8 cellular contexts compared by ENCODE assay signal in the genomic region with DNA sequence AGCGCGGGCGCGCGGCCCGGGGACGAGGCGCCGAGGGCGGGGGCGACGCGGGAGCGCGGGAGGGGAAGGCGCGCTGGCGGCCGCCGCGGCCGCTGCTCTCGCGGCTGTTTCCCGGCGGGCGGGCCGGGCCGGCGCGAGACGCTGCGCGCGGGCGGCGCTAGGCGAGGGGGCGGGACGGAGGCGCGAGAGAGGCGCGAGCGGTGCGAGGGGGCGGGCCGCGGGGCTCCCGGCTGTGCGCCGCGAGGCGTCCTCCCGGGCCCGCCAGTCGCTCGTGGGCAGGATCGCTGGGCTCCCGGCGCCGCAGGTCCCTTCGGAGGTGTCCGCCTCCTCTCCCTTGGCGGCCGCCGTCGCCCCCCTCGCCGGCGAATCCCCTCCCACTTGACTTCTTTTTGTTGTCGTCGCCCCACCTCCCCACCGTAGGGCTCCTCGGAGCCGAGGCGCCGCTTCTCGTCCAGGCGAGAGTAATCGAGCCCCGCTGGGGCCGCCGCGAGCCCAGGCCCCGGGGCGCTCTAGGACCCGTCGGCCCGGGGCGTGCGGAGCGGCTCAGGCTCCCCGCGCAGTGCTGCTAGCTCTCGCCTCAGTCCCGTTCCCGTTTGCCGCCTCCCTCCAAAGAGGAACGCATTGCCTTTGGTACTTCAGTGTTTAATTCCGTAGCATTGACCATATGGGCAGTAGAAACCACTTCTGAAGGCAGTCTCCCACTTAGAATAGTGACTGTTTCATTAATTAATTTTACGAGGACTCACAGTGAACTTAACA. TPM values are rescaled to one million over a fixed set of nuclear protein-coding genes. Genes with fewer than 3 reads are reported as not detected.
DNase-seq lines count a peak whose midpoint lies in the region; ATAC-seq and TF ChIP-seq lines count a peak whose summit lies in the region.

A gene (minus strand): TSS at position 110 of the 759 bp plus-strand sequence. CDS start 330 bp downstream, outside the sequence.

- H3K4me1 Mint-ChIP-seq in activated CD4-positive, alpha-beta T cell treated with anti-CD3 and anti-CD28 coated beads for 36 hours, result peaks cover 49% of the 10 kb centered on the region

- intact Hi-C loops in activated CD4-positive, alpha-beta T cell treated with anti-CD3 and anti-CD28 coated beads for 36 hours (cut with DNase I, micrococcal nuclease), result loop anchor here (1.0 to 5.0 kb wide), 18 partner anchors 43 to 1700 kb away; a partner anchor contains a TSS

- H3K4me3 Mint-ChIP-seq in activated CD4-positive, alpha-beta T cell treated with anti-CD3 and anti-CD28 coated beads for 36 hours, result peak within 1 kb of the TSS; percentile 85

- CTCF ChIA-PET in activated CD4-positive, alpha-beta T cell treated with anti-CD3 and anti-CD28 coated beads for 36 hours (lab: Charles Lee), result interaction anchor here (0.8 to 2.7 kb wide), 7 partner anchors 11 to 137 kb away, joined by 3 to 9 read pairs (median 3); a partner anchor contains a TSS

- peaks cover 3% of the 10 kb centered on the region for H3K9me3 Mint-ChIP-seq in activated CD4-positive, alpha-beta T cell treated with anti-CD3 and anti-CD28 coated beads for 36 hours (ENCODE audit: low read depth)

- H3K27ac Mint-ChIP-seq in activated CD4-positive, alpha-beta T cell treated with anti-CD3 and anti-CD28 coated beads for 36 hours, result peak within 1 kb of the TSS; percentile 96

- peak within 1 kb of the TSS; percentile 77 for H3K4me3 ChIP-seq in choroid plexus epithelial cell (ENCODE audit: low read depth, low read length)

- DNase-seq in AML-193 (lab: John Stamatoyannopoulos, UW), result peak; percentile 94 to 96
- DNase-seq in NCI-H446 treated with DMSO at 0.1 percent for 48 hours (lab: John Stamatoyannopoulos, UW), result peak; percentile 85
- DNase-seq in activated CD4-positive, alpha-beta T cell treated with anti-CD3 and anti-CD28 coated beads for 36 hours, result peak; percentile 92
- peak; percentile 94 for DNase-seq in choroid plexus epithelial cell (ENCODE audit: low read depth)
- DNase-seq in kidney tubule cell (ENCODE audit: low spot score), result peak; percentile 91
- DNase-seq in stimulated activated CD4-positive, alpha-beta T cell treated with anti-CD3 and anti-CD28 coated beads, Interleukin-1b, Interleukin-23, amount 100 ng/mL, for 24 hours (ENCODE audit: low read depth in 4 of 4, low spot score in 1 of 4), result peak; percentile 55 to 83 (median 69)

- POLR2A ChIA-PET in activated CD4-positive, alpha-beta T cell treated with anti-CD3 and anti-CD28 coated beads for 36 hours (lab: Charles Lee), result interaction anchor here (0.6 to 2.6 kb wide), 4 partner anchors 58 to 246 kb away, joined by 3 to 6 read pairs (median 5); a partner anchor contains a TSS

- H3K27me3 Mint-ChIP-seq in activated CD4-positive, alpha-beta T cell treated with anti-CD3 and anti-CD28 coated beads for 36 hours, result no peaks in the 10 kb centered on the region

- TF ChIP-seq CTCF in choroid plexus epithelial cell (conservative IDR thresholded peaks at IDR 0.05; ENCODE audit: low read depth, low read length), result no peak

- H3K36me3 Mint-ChIP-seq in activated CD4-positive, alpha-beta T cell treated with anti-CD3 and anti-CD28 coated beads for 36 hours (ENCODE audit: low read depth), result peaks cover 14% of the 10 kb centered on the region

- ATAC-seq in GM19043 (IDR thresholded peaks at IDR 0.05; ENCODE audit: low read depth, unreplicated experiment) (peak; percentile 70), HG03354 (IDR thresholded peaks at IDR 0.05; ENCODE audit: poor library complexity, severe bottlenecking, unreplicated experiment) (peak; percentile 81)
- ATAC-seq in activated CD4-positive, alpha-beta T cell treated with anti-CD3 and anti-CD28 coated beads for 36 hours, result peak; percentile 78

RNA-seq across cellular contexts. Expression of the gene that starts here (rescaled TPM):
- 10 to 100 TPM; 50.8 to 65.0 TPM for total RNA-seq in activated CD4-positive, alpha-beta T cell treated with anti-CD3 and anti-CD28 coated beads for 36 hours

Comparison
In these comparisons a context has a peak if more than half of its experiments do, and no peak if none do; other contexts are left out.
1. Peak in every context shown above with its lines: DNase-seq, ATAC-seq and H3K4me3 ChIP-seq.